ENCODE assay signal across 18 cellular contexts in the genomic region with DNA sequence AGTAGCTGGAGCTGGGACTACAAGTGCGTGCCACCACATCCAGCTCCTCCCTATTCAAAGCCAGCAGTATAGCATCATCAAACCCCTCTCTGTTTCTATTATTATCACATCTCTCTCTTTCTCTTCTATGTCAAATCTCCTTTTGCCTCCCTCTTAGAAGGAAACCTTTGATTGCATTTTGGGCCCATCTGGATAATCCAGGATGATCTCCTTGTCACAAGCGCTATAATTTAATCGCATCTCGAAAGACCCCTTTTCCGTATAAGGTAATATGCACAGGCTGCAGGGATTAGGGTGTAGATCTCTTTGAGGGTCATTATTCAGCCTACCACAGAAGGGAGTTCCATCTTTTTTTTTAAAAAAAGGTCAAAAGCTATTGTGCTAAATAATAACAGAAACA. TPM values are rescaled to one million over a fixed set of nuclear protein-coding genes. Genes with fewer than 3 reads are reported as not detected.
DNase-seq lines count a peak whose midpoint lies in the region; ATAC-seq and TF ChIP-seq lines count a peak whose summit lies in the region.
"Had no signal": no experiment of that assay in that cellular context is flagged by ENCODE, and none has a peak within 500 bp of the region (broad histone marks: within the 10 kb centered on the region; RNA-seq: fewer than 3 reads in every experiment).

No MANE protein-coding gene starts in this region.

- peak overlapping the region in 2 of 3 donors; percentile 17 to 83 for H3K27ac Mint-ChIP-seq in IgD-negative memory B cell
- H3K27ac Mint-ChIP-seq in activated B cell treated with CpG ODN at 0.5 μM for 24 hours = peak overlapping the region; percentile 81
- H3K27ac Mint-ChIP-seq in stimulated activated memory B cell treated with anti-CD40 and anti-IgM and Interleukin-4, amounts not matched to agents 10 μg/mL and 1 μg/mL and 100 μg/mL, for 72 hours = peak overlapping the region; percentile 59
- H3K27ac Mint-ChIP-seq: CD4-positive, alpha-beta memory T cell had no signal

- CTCF ChIA-PET in activated B cell treated with CpG ODN at 0.5 μM for 24 hours (lab: Charles Lee) = interaction anchor here (1.3 kb wide), 1 partner anchor 48 kb away, joined by 5 read pairs; no protein-coding TSS in a partner anchor

- H3K36me3 Mint-ChIP-seq in IgD-negative memory B cell (peaks cover 2% of the 10 kb centered on the region), activated B cell treated with CpG ODN at 0.5 μM for 24 hours (ENCODE audit: low read depth) (no peaks in the 10 kb centered on the region)
- H3K36me3 Mint-ChIP-seq in stimulated activated memory B cell treated with anti-CD40 and anti-IgM and Interleukin-4, amounts not matched to agents 10 μg/mL and 1 μg/mL and 100 μg/mL, for 72 hours = peaks cover 11% of the 10 kb centered on the region
- H3K36me3 Mint-ChIP-seq: CD14-positive monocyte; CD4-positive, alpha-beta memory T cell had no signal

- H3K27me3 Mint-ChIP-seq in IgD-negative memory B cell (no peaks in the 10 kb centered on the region), activated B cell treated with CpG ODN at 0.5 μM for 24 hours (no peaks in the 10 kb centered on the region)
- no peaks in the 10 kb centered on the region for H3K27me3 Mint-ChIP-seq in stimulated activated memory B cell treated with anti-CD40 and anti-IgM and Interleukin-4, amounts not matched to agents 10 μg/mL and 1 μg/mL and 100 μg/mL, for 72 hours

- POLR2A ChIA-PET in activated B cell treated with CpG ODN at 0.5 μM for 24 hours (lab: Charles Lee) = interaction anchor here (0.5 to 10.2 kb wide), 4 partner anchors 10 to 49 kb away, joined by 3 to 150 read pairs (median 16); a partner anchor contains a TSS

- H3K4me3 Mint-ChIP-seq in IgD-negative memory B cell = peak overlapping the region; percentile 27 to 75 (median 50)
- peak overlapping the region; percentile 44 for H3K4me3 Mint-ChIP-seq in activated B cell treated with CpG ODN at 0.5 μM for 24 hours
- no peak overlapping the region for H3K4me3 Mint-ChIP-seq in stimulated activated memory B cell treated with anti-CD40 and anti-IgM and Interleukin-4, amounts not matched to agents 10 μg/mL and 1 μg/mL and 100 μg/mL, for 72 hours
- H3K4me3 Mint-ChIP-seq: CD14-positive monocyte; CD4-positive, alpha-beta memory T cell had no signal

- intact Hi-C loops in activated B cell treated with CpG ODN at 0.5 μM for 24 hours (cut with micrococcal nuclease) = loop anchor here (10.0 kb wide), 1 partner anchor 1788 kb away; a partner anchor contains a TSS

- no peak for TF ChIP-seq CTCF in activated B cell treated with CpG ODN at 0.5 μM for 24 hours (IDR thresholded peaks at IDR 0.05)

- H3K9me3 Mint-ChIP-seq in IgD-negative memory B cell = peaks cover 0 to 9% (median 1%) of the 10 kb centered on the region in 3 donors
- peaks cover 5% of the 10 kb centered on the region for H3K9me3 Mint-ChIP-seq in activated B cell treated with CpG ODN at 0.5 μM for 24 hours
- peaks cover 4% of the 10 kb centered on the region for H3K9me3 Mint-ChIP-seq in stimulated activated memory B cell treated with anti-CD40 and anti-IgM and Interleukin-4, amounts not matched to agents 10 μg/mL and 1 μg/mL and 100 μg/mL, for 72 hours

- ATAC-seq in activated B cell treated with CpG ODN at 0.5 μM for 24 hours (ENCODE audit: low read depth) = no peak
- ATAC-seq in stimulated activated memory B cell treated with anti-CD40 and anti-IgM and Interleukin-4, amounts not matched to agents 10 μg/mL and 1 μg/mL and 100 μg/mL, for 72 hours = no peak
- no peak for ATAC-seq in HG03439 (IDR thresholded peaks at IDR 0.05; ENCODE audit: unreplicated experiment)
- no peak for ATAC-seq in GM18861 (IDR thresholded peaks at IDR 0.05; ENCODE audit: unreplicated experiment)
- no peak for ATAC-seq in GM21723 (IDR thresholded peaks at IDR 0.05; ENCODE audit: unreplicated experiment)
- ATAC-seq: A549, HepG2 had no signal

- peak; percentile 33 to 77 for DNase-seq in NCI-H524 (lab: John Stamatoyannopoulos, UW)
- no peak for DNase-seq in NCI-H524 treated with DMSO at 0.1 percent for 48 hours (lab: John Stamatoyannopoulos, UW)
- DNase-seq in activated B cell treated with CpG ODN at 0.5 μM for 24 hours = no peak
- DNase-seq: BE2C; Calu3; CD4-positive, alpha-beta memory T cell; GDM1; GM23248; Kasumi-1; KG1 had no signal

- H3K4me1 Mint-ChIP-seq in IgD-negative memory B cell = peaks cover 61 to 65% (median 63%) of the 10 kb centered on the region in 3 donors
- H3K4me1 Mint-ChIP-seq in activated B cell treated with CpG ODN at 0.5 μM for 24 hours = peaks cover 91% of the 10 kb centered on the region
- peaks cover 79% of the 10 kb centered on the region for H3K4me1 Mint-ChIP-seq in stimulated activated memory B cell treated with anti-CD40 and anti-IgM and Interleukin-4, amounts not matched to agents 10 μg/mL and 1 μg/mL and 100 μg/mL, for 72 hours
- H3K4me1 Mint-ChIP-seq: CD4-positive, alpha-beta memory T cell had no signal

RNA-seq across cellular contexts. Expression of a gene that starts 46.4 kb away (rescaled TPM):
- polyA plus RNA-seq in IgD-negative memory B cell = 59.4 TPM
- total RNA-seq in activated B cell treated with CpG ODN at 0.5 μM for 24 hours = 37.9 and 46.0 TPM in 2 replicates

Comparison
In these comparisons a context has a peak if more than half of its experiments do, and no peak if none do; other contexts are left out.
1. DNase-seq: peak in NCI-H524 (2 of 2); none in NCI-H524 treated with DMSO at 0.1 percent for 48 hours (single experiment) and activated B cell treated with CpG ODN at 0.5 μM for 24 hours (single experiment).
2. Peak in every context shown above with its lines, with median percentiles within 50 percentile points of each other: H3K27ac Mint-ChIP-seq.